In genomic region chr1:111736548-111737215, GRCh38 we compare ENCODE assay signal across 8 cellular contexts. TPM values are rescaled to one million over a fixed set of nuclear protein-coding genes. Genes with fewer than 3 reads are reported as not detected.
DNase-seq lines count a peak whose midpoint lies in the region; ATAC-seq and TF ChIP-seq lines count a peak whose summit lies in the region.

No MANE protein-coding gene starts in this region.

- CTCF ChIA-PET in MCF 10A (lab: Yijun Ruan, JAX), result interaction anchor here (0.6 to 9.9 kb wide), 10 partner anchors 10 to 294 kb away, joined by 3 to 94 read pairs (median 4); no protein-coding TSS in a partner anchor

- no peaks in the 10 kb centered on the region for H3K27me3 Mint-ChIP-seq in MCF 10A (ENCODE audit: insufficient read depth, unreplicated experiment)

- H3K4me1 Mint-ChIP-seq in MCF 10A (ENCODE audit: insufficient read depth, unreplicated experiment), result peaks cover 17% of the 10 kb centered on the region

- H3K36me3 ChIP-seq in sigmoid colon, result peaks cover 0 to 5% (median 0%) of the 10 kb centered on the region in 4 donors
- no peaks in the 10 kb centered on the region for H3K36me3 ChIP-seq in BE2C

- DNase-seq in G401 (ENCODE audit: low spot score) (peak; percentile 42), NCI-H345 (lab: John Stamatoyannopoulos, UW) (peak; percentile 78), Right ventricle myocardium inferior (ENCODE audit: missing footprints) (peak; percentile 87), sigmoid colon (no peak), MCF 10A (ENCODE audit: unreplicated experiment) (no peak), BE2C (no peak)

- H3K4me3 ChIP-seq in sigmoid colon, result no peak overlapping the region
- no peak overlapping the region for H3K4me3 ChIP-seq in BE2C (ENCODE audit: low read depth, low read length)

- H3K9me3 Mint-ChIP-seq in MCF 10A (ENCODE audit: unreplicated experiment), result no peaks in the 10 kb centered on the region

- H3K27me3 ChIP-seq in sigmoid colon (no peaks in the 10 kb centered on the region), BE2C (no peaks in the 10 kb centered on the region)

- no peak for TF ChIP-seq EP300 in sigmoid colon (IDR thresholded peaks at IDR 0.05)

- POLR2A ChIA-PET in MCF 10A (lab: Yijun Ruan, JAX), result interaction anchor here (2.9 to 4.8 kb wide), 3 partner anchors 19 to 228 kb away, joined by 11 to 86 read pairs (median 27); partner anchors contain the start of gene DDX20

- H3K4me3 Mint-ChIP-seq in MCF 10A (ENCODE audit: unreplicated experiment), result no peak overlapping the region

- H3K4me1 ChIP-seq in sigmoid colon (peaks cover 0 to 63% (median 51%) of the 10 kb centered on the region in 4 donors), BE2C (no peaks in the 10 kb centered on the region; the same call in 1 of the 2 replicates)

- H3K36me3 Mint-ChIP-seq in MCF 10A (ENCODE audit: insufficient read depth, unreplicated experiment), result no peaks in the 10 kb centered on the region

- intact Hi-C loops in Right ventricle myocardium inferior (cut with DNase I) (no loop called here), sigmoid colon (cut with DNase I) (loop anchor here (5.0 kb wide), 1 partner anchor 74 kb away; no protein-coding TSS in a partner anchor), MCF 10A (cut with micrococcal nuclease) (no loop called here)

- ATAC-seq in Right ventricle myocardium inferior (peak; percentile 29), HG03039 (IDR thresholded peaks at IDR 0.05; ENCODE audit: unreplicated experiment) (no peak), HG02885 (IDR thresholded peaks at IDR 0.05; ENCODE audit: poor library complexity, unreplicated experiment) (no peak)

- H3K27ac ChIP-seq in sigmoid colon, result peak overlapping the region; percentile 87 to 97 (median 90)

- no TSS peak for BruUV-seq in MCF 10A (replicated peaks; lab: Mats Ljungman, UMichigan)

- in situ Hi-C loops in G401 (cut with HindIII; ENCODE audit: low sequenced_read_pairs), result no loop called here

- TF ChIP-seq CTCF in sigmoid colon (IDR thresholded peaks at IDR 0.05), result no peak
- no peak for TF ChIP-seq CTCF in MCF 10A (IDR thresholded peaks at IDR 0.05; ENCODE audit: unreplicated experiment)
- no peak for TF ChIP-seq CTCF in BE2C (IDR thresholded peaks at IDR 0.05; ENCODE audit: low read depth, low read length)

- WGBS in sigmoid colon, 2 donors, result 79 to 81% methylated on average over 4 of the region's 4 CpGs

- H3K27ac Mint-ChIP-seq in MCF 10A (ENCODE audit: low read depth, unreplicated experiment), result no peak overlapping the region

- no peak for TF ChIP-seq POLR2A in sigmoid colon (IDR thresholded peaks at IDR 0.05)

- H3K9me3 ChIP-seq in sigmoid colon, result no peaks in the 10 kb centered on the region
- H3K9me3 ChIP-seq in BE2C, result no peaks in the 10 kb centered on the region

RNA-seq across cellular contexts. Expression of gene INKA2, which starts 2.5 kb away (rescaled TPM):
- total RNA-seq in G401 (2014; rRNA removed; shearing (Covaris generic)), result 2.2 and 6.1 TPM in 2 replicates
- total RNA-seq in Right ventricle myocardium inferior (28.5 TPM), sigmoid colon (1 to 10 TPM; 2.8 to 5.4 (median 4.4) TPM), MCF 10A (2022) (3.5 and 6.6 TPM in 2 replicates)
- 1 to 10 TPM; 1.2 to 3.0 (median 2.1) TPM for polyA plus RNA-seq in sigmoid colon
- polyA plus RNA-seq in BE2C (2012; ENCODE audit: insufficient read depth, insufficient read length, low read depth), result 3.4 TPM

RNA-seq across cellular contexts. Expression of gene DDX20, which starts 19.0 kb away (rescaled TPM):
- 21.8 and 37.9 TPM in 2 replicates for total RNA-seq in G401 (2014; rRNA removed; shearing (Covaris generic))
- total RNA-seq in Right ventricle myocardium inferior (6.6 TPM), sigmoid colon (10 to 100 TPM; 18.7 to 30.9 (median 22.9) TPM), MCF 10A (2022) (14.8 and 16.8 TPM in 2 replicates)
- polyA plus RNA-seq in sigmoid colon, result 1 to 10 TPM; 2.3 to 6.1 (median 2.4) TPM
- 23.7 TPM for polyA plus RNA-seq in BE2C (2012; ENCODE audit: insufficient read depth, insufficient read length, low read depth)

Comparison
In these comparisons a context has a peak if more than half of its experiments do, and no peak if none do; other contexts are left out.
1. DNase-seq: peak in G401 (single experiment), NCI-H345 (single experiment) and Right ventricle myocardium inferior (single experiment); none in sigmoid colon (single experiment), MCF 10A (single experiment) and BE2C (single experiment).